12 cellular contexts compared by ENCODE assay signal in genomic region chr9:72454871-72455471, GRCh38.
DNase-seq lines count a peak whose midpoint lies in the region; ATAC-seq, FAIRE-seq and TF ChIP-seq lines count a peak whose summit lies in the region.
"Had no signal": no experiment of that assay in that cellular context is flagged by ENCODE, and none has a peak within 500 bp of the region (broad histone marks: within the 10 kb centered on the region; RNA-seq: fewer than 3 reads in every experiment).

No MANE protein-coding gene starts in this region.

- no peak for TF ChIP-seq POLR2A in A549 (IDR thresholded peaks at IDR 0.05; ENCODE audit: low read length)

- no peak for TF ChIP-seq RAD21 in A549 (conservative IDR thresholded peaks at IDR 0.05 in 1 of 2, IDR thresholded peaks at IDR 0.05 in 1 of 2)
- TF ChIP-seq RAD21 in Ishikawa (IDR thresholded peaks at IDR 0.05; ENCODE audit: low read depth) = no peak

- ATAC-seq in A549 (peak; percentile 54 to 80; a peak in 3 of 6 replicates), GM19324 (IDR thresholded peaks at IDR 0.05; ENCODE audit: low FRiP score, unreplicated experiment) (no peak)
- ATAC-seq in CD8-positive, alpha-beta T cell = no peak

- intact Hi-C loops in CD8-positive, alpha-beta T cell (cut with DNase I, micrococcal nuclease) = no loop called here

- H3K27me3 Mint-ChIP-seq in endodermal cell (ENCODE audit: insufficient read depth) (no peaks in the 10 kb centered on the region), mesothelial cell of epicardium (ENCODE audit: low read depth) (no peaks in the 10 kb centered on the region)
- H3K27me3 Mint-ChIP-seq in CD8-positive, alpha-beta T cell (ENCODE audit: low read depth) = peaks cover 2% of the 10 kb centered on the region

- FAIRE-seq in A549 (lab: Jason Lieb, UNC) = peak; percentile 61
- FAIRE-seq: urothelium cell line had no signal

- H3K27me3 ChIP-seq in endodermal cell (ENCODE audit: control insufficient read depth, insufficient read depth, low read length, poor library complexity, severe bottlenecking) = no peaks in the 10 kb centered on the region
- H3K27me3 ChIP-seq in CD8-positive, alpha-beta T cell (ENCODE audit: insufficient read depth, low read length) = no peaks in the 10 kb centered on the region

- 37% methylated on average over 2 of the region's 2 CpGs for WGBS in A549 (ENCODE audit: missing lambda C conversion rate)
- 56 to 83% methylated on average over 1 to 2 of the region's 2 CpGs for WGBS in endodermal cell (ENCODE audit: insufficient coverage in 1 of 2, insufficient read length in 1 of 2), 2 experiments

- H3K4me1 ChIP-seq in A549 (peaks cover 43% of the 10 kb centered on the region), endodermal cell (ENCODE audit: control insufficient read depth, insufficient read depth, low read length) (no peaks in the 10 kb centered on the region)
- H3K4me1 ChIP-seq in CD8-positive, alpha-beta T cell (ENCODE audit: insufficient read depth, low read length) = no peaks in the 10 kb centered on the region

- H3K9me3 ChIP-seq in A549 (no peaks in the 10 kb centered on the region), endodermal cell (ENCODE audit: control insufficient read depth, low read length) (no peaks in the 10 kb centered on the region)
- H3K9me3 ChIP-seq in CD8-positive, alpha-beta T cell (ENCODE audit: low read length) = no peaks in the 10 kb centered on the region

- H3K4me3 Mint-ChIP-seq in endodermal cell (no peak overlapping the region), mesothelial cell of epicardium (no peak overlapping the region)
- H3K4me3 Mint-ChIP-seq in CD8-positive, alpha-beta T cell = no peak overlapping the region

- peak in 1 of 2 experiments; percentile 53 for DNase-seq in A549 (ENCODE audit: low read depth in 1 of 2, low spot score in 1 of 2)
- DNase-seq in endodermal cell = no peak
- no peak for DNase-seq in mesothelial cell of epicardium (ENCODE audit: low spot score in 2 of 2, unreplicated experiment in 2 of 2)
- no peak for DNase-seq in CD8-positive, alpha-beta T cell
- no peak for DNase-seq in AML-193 (lab: John Stamatoyannopoulos, UW)
- no peak for DNase-seq in NCI-H2029 (lab: John Stamatoyannopoulos, UW)
- DNase-seq: aorta, NCI-H2171, SW 1271 had no signal

- TF ChIP-seq EP300 in A549 (IDR thresholded peaks at IDR 0.05) = no peak
- TF ChIP-seq EP300 in Ishikawa (IDR thresholded peaks at IDR 0.05; ENCODE audit: borderline replicate concordance) = no peak

- H3K36me3 Mint-ChIP-seq in endodermal cell (ENCODE audit: low read depth) (no peaks in the 10 kb centered on the region), mesothelial cell of epicardium (no peaks in the 10 kb centered on the region)
- no peaks in the 10 kb centered on the region for H3K36me3 Mint-ChIP-seq in CD8-positive, alpha-beta T cell

- H3K27ac Mint-ChIP-seq in endodermal cell (no peak overlapping the region), mesothelial cell of epicardium (peak overlapping the region; percentile 61)
- H3K27ac Mint-ChIP-seq in CD8-positive, alpha-beta T cell = no peak overlapping the region

- H3K9me3 Mint-ChIP-seq in endodermal cell = no peaks in the 10 kb centered on the region
- peaks cover 3% of the 10 kb centered on the region for H3K9me3 Mint-ChIP-seq in mesothelial cell of epicardium
- no peaks in the 10 kb centered on the region for H3K9me3 Mint-ChIP-seq in CD8-positive, alpha-beta T cell

- TF ChIP-seq CTCF in A549 (IDR thresholded peaks at IDR 0.05) (no peak), endodermal cell (conservative IDR thresholded peaks at IDR 0.05) (no peak), mesothelial cell of epicardium (IDR thresholded peaks at IDR 0.05; ENCODE audit: unreplicated experiment) (no peak)
- TF ChIP-seq CTCF in CD8-positive, alpha-beta T cell (IDR thresholded peaks at IDR 0.05) = no peak

- peak overlapping the region; percentile 53 for H3K4me2 ChIP-seq in A549

- H3K9ac ChIP-seq in endodermal cell (ENCODE audit: extremely low read depth, low read length, poor library complexity, severe bottlenecking) = no peak overlapping the region

- H3K4me1 Mint-ChIP-seq in endodermal cell (peaks cover 16% of the 10 kb centered on the region), mesothelial cell of epicardium (peaks cover 16% of the 10 kb centered on the region)
- peaks cover 6% of the 10 kb centered on the region for H3K4me1 Mint-ChIP-seq in CD8-positive, alpha-beta T cell (ENCODE audit: low read depth)

- H3K36me3 ChIP-seq in endodermal cell (ENCODE audit: control insufficient read depth, insufficient read depth, low read length) = no peaks in the 10 kb centered on the region
- H3K36me3 ChIP-seq in CD8-positive, alpha-beta T cell (ENCODE audit: insufficient read depth, low read length) = no peaks in the 10 kb centered on the region

- H3K27ac ChIP-seq in A549 = peak overlapping the region; percentile 50 to 73
- peak overlapping the region; percentile 88 for H3K27ac ChIP-seq in endodermal cell (ENCODE audit: low read depth, low read length)
- no peak overlapping the region for H3K27ac ChIP-seq in CD8-positive, alpha-beta T cell (ENCODE audit: low read depth, low read length)

- H3K4me3 ChIP-seq in A549 (no peak overlapping the region), endodermal cell (ENCODE audit: low read length) (peak overlapping the region; percentile 16)
- H3K4me3 ChIP-seq in CD8-positive, alpha-beta T cell (ENCODE audit: low read depth, low read length) = no peak overlapping the region

- CTCF ChIA-PET in A549 (lab: Yijun Ruan, JAX) = interaction anchor here (1.2 kb wide), 1 partner anchor 132 kb away, joined by 3 read pairs; no protein-coding TSS in a partner anchor
- CTCF ChIA-PET in CD8-positive, alpha-beta T cell (lab: Charles Lee) = no interaction called here

- POLR2A ChIA-PET in A549 (lab: Yijun Ruan, JAX) = no interaction called here
- POLR2A ChIA-PET in CD8-positive, alpha-beta T cell (lab: Charles Lee) = no interaction called here

TF ChIP-seq in A549, 52 proteins besides CTCF, POLR2A, EP300 and RAD21 (continues in another document):
- TF ChIP-seq BCL3 (IDR thresholded peaks at IDR 0.05) = no peak
- TF ChIP-seq ATOH8 (CRISPR knock-in tag; IDR thresholded peaks at IDR 0.05; ENCODE audit: low read depth) = no peak
- no peak for TF ChIP-seq FOXS1 (CRISPR knock-in tag; IDR thresholded peaks at IDR 0.05)
- TF ChIP-seq CEBPB (IDR thresholded peaks at IDR 0.05) = 0 out of 4 replicates have a peak, but pooled peaks of 1 of the 2 experiments have one; percentile 41

TF ChIP-seq in Ishikawa, 13 proteins besides CTCF, POLR2A, EP300 and RAD21:
- TF ChIP-seq CEBPB (IDR thresholded peaks at IDR 0.05) (peak; percentile 59; the same call in 1 of the 2 replicates), NFIC (IDR thresholded peaks at IDR 0.05) (no peak), REST (IDR thresholded peaks at IDR 0.05; ENCODE audit: low read depth) (no peak), TEAD4 (IDR thresholded peaks at IDR 0.05) (no peak), ZBTB7A (IDR thresholded peaks at IDR 0.05; ENCODE audit: low read depth) (no peak), USF1 (IDR thresholded peaks at IDR 0.05) (no peak), TAF1 (IDR thresholded peaks at IDR 0.05; ENCODE audit: low read depth) (no peak)

Comparison
In these comparisons a context has a peak if more than half of its experiments do, and no peak if none do; other contexts are left out.
1. ATAC-seq: peak in A549 (2 of 2); none in CD8-positive, alpha-beta T cell (single experiment) and GM19324 (single experiment).